In genomic region chr14:92982941-92983340, GRCh38 we compare ENCODE assay signal across 31 cellular contexts. TPM values are rescaled to one million over a fixed set of nuclear protein-coding genes. Genes with fewer than 3 reads are reported as not detected.
DNase-seq lines count a peak whose midpoint lies in the region; ATAC-seq and TF ChIP-seq lines count a peak whose summit lies in the region.
"Had no signal": no experiment of that assay in that cellular context is flagged by ENCODE, and none has a peak within 500 bp of the region (broad histone marks: within the 10 kb centered on the region; RNA-seq: fewer than 3 reads in every experiment).

No MANE protein-coding gene starts in this region.

- H3K9me3 ChIP-seq in muscle layer of colon (ENCODE audit: low read length) = no peaks in the 10 kb centered on the region
- no peaks in the 10 kb centered on the region for H3K9me3 ChIP-seq in smooth muscle cell (replicated peaks; ENCODE audit: low read depth)
- H3K9me3 ChIP-seq in endodermal cell (ENCODE audit: control insufficient read depth, low read length) = peaks cover 24% of the 10 kb centered on the region
- H3K9me3 ChIP-seq: MG63, SK-N-SH had no signal

- no peaks in the 10 kb centered on the region for H3K79me2 ChIP-seq in smooth muscle cell (ENCODE audit: low read depth)

- H3K27ac ChIP-seq in muscle layer of colon (ENCODE audit: low read depth, low read length) (peak overlapping the region; percentile 10), smooth muscle cell (ENCODE audit: low read depth) (peak overlapping the region; percentile 89), endodermal cell (ENCODE audit: low read depth, low read length) (no peak overlapping the region)
- H3K27ac ChIP-seq: BLaER1 treated with 17β-estradiol and CSF1 and Interleukin-3, amounts not matched to agents 10 nM and 100 nM; body of pancreas had no signal

- peak; percentile 54 for DNase-seq in LHCN-M2 (ENCODE audit: low read depth)
- DNase-seq in smooth muscle cell (lab: John Stamatoyannopoulos, UW; ENCODE audit: unreplicated experiment) = no peak
- DNase-seq in endodermal cell = no peak
- no peak for DNase-seq in H7
- DNase-seq: activated CD4-positive, alpha-beta T cell treated with anti-CD3 and anti-CD28 coated beads, Interleukin-2, amount 50 U/mL, for 48 hours; activated effector memory CD4-positive, alpha-beta T cell treated with Interleukin-2 at 50 U/mL for 16 hours; activated naive CD8-positive, alpha-beta T cell treated with anti-CD3 and anti-CD28 coated beads, Interleukin-2, amount 10 ng/mL, durations not matched to agents 7 days and 5 days; body of pancreas; Caco-2; effector memory CD8-positive, alpha-beta T cell; foreskin fibroblast; GF-D8; mesendoderm; MG63; naive B cell; NCI-H1417 treated with DMSO at 0.1 percent for 48 hours; NCI-H2107; NCI-H82; SK-N-SH; small intestine; stimulated activated CD4-positive, alpha-beta T cell treated with anti-CD3 and anti-CD28 coated beads, Interleukin-2, amount 100 ng/mL, for 24 hours had no signal

- H3F3A ChIP-seq in smooth muscle cell (ENCODE audit: low read depth) = no peaks in the 10 kb centered on the region

- peak overlapping the region in 3 of 5 experiments; percentile 11 to 73 (median 30) for H3K27ac Mint-ChIP-seq in brain
- no peak overlapping the region for H3K27ac Mint-ChIP-seq in endodermal cell
- H3K27ac Mint-ChIP-seq: activated naive CD8-positive, alpha-beta T cell treated with anti-CD3 and anti-CD28 coated beads, Interleukin-2, amount 10 ng/mL, durations not matched to agents 7 days and 5 days; T-helper 1 cell treated with Interleukin-12 subunit alpha and Interleukin-12 subunit beta and Interleukin-4 antibody, amounts not matched to agents 30 μg/mL and 1 μg/mL, for 36 hours; type B pancreatic cell had no signal

- no peak overlapping the region for H2AFZ ChIP-seq in smooth muscle cell (ENCODE audit: low read depth)

- no peaks in the 10 kb centered on the region for H3K36me3 ChIP-seq in muscle layer of colon (ENCODE audit: insufficient read depth, low read length)
- H3K36me3 ChIP-seq in smooth muscle cell (ENCODE audit: low read depth) = no peaks in the 10 kb centered on the region
- no peaks in the 10 kb centered on the region for H3K36me3 ChIP-seq in endodermal cell (ENCODE audit: control insufficient read depth, insufficient read depth, low read length)
- no peaks in the 10 kb centered on the region for H3K36me3 ChIP-seq in H7 (replicated peaks; ENCODE audit: control insufficient read depth, insufficient read depth, low read length)
- H3K36me3 ChIP-seq: MG63 had no signal

- H3K9me3 Mint-ChIP-seq in brain = peaks cover 19 to 45% (median 30%) of the 10 kb centered on the region in 5 experiments
- peaks cover 39% of the 10 kb centered on the region for H3K9me3 Mint-ChIP-seq in endodermal cell

- H3K4me2 ChIP-seq in smooth muscle cell = peak overlapping the region; percentile 55
- H3K4me2 ChIP-seq: BLaER1 treated with 17β-estradiol and CSF1 and Interleukin-3, amounts not matched to agents 10 nM and 100 nM; SK-N-SH had no signal

- peaks cover 15% of the 10 kb centered on the region for H3K4me1 Mint-ChIP-seq in brain
- H3K4me1 Mint-ChIP-seq in endodermal cell = no peaks in the 10 kb centered on the region
- H3K4me1 Mint-ChIP-seq: activated naive CD8-positive, alpha-beta T cell treated with anti-CD3 and anti-CD28 coated beads, Interleukin-2, amount 10 ng/mL, durations not matched to agents 7 days and 5 days had no signal

- ATAC-seq in HG03442 (IDR thresholded peaks at IDR 0.05; ENCODE audit: unreplicated experiment) = no peak
- ATAC-seq: activated CD4-positive, CD25-positive, alpha-beta regulatory T cell treated with anti-CD3 and anti-CD28 coated beads, Interleukin-2, amount 50 U/mL, for 24 hours; body of pancreas; effector memory CD8-positive, alpha-beta T cell; esophagus mucosa; left lobe of liver had no signal

- H3K9ac ChIP-seq in muscle layer of colon (ENCODE audit: low read length) (no peak overlapping the region), smooth muscle cell (ENCODE audit: low read depth) (peak overlapping the region; percentile 49), endodermal cell (ENCODE audit: extremely low read depth, low read length, poor library complexity, severe bottlenecking) (no peak overlapping the region)
- H3K9ac ChIP-seq: BLaER1 treated with 17β-estradiol and CSF1 and Interleukin-3, amounts not matched to agents 10 nM and 100 nM; SK-N-SH had no signal

- H3K4me3 Mint-ChIP-seq in brain = no peak overlapping the region
- H3K4me3 Mint-ChIP-seq in endodermal cell = no peak overlapping the region
- H3K4me3 Mint-ChIP-seq: activated naive CD8-positive, alpha-beta T cell treated with anti-CD3 and anti-CD28 coated beads, Interleukin-2, amount 10 ng/mL, durations not matched to agents 7 days and 5 days; effector memory CD8-positive, alpha-beta T cell; T-helper 1 cell treated with Interleukin-12 subunit alpha and Interleukin-12 subunit beta and Interleukin-4 antibody, amounts not matched to agents 30 μg/mL and 1 μg/mL, for 36 hours; type B pancreatic cell had no signal

- H3K4me3 ChIP-seq in muscle layer of colon (ENCODE audit: low read depth in 1 of 2, low read length in 2 of 2) = no peak overlapping the region
- no peak overlapping the region for H3K4me3 ChIP-seq in smooth muscle cell
- no peak overlapping the region for H3K4me3 ChIP-seq in endodermal cell (ENCODE audit: low read length)
- no peak overlapping the region for H3K4me3 ChIP-seq in H7 (ENCODE audit: insufficient read depth, low read depth, low read length)
- H3K4me3 ChIP-seq: BLaER1 treated with 17β-estradiol and CSF1 and Interleukin-3, amounts not matched to agents 10 nM and 100 nM; body of pancreas; MG63 had no signal

- no peak for TF ChIP-seq CTCF in brain (conservative IDR thresholded peaks at IDR 0.05)
- no peak for TF ChIP-seq CTCF in smooth muscle cell (IDR thresholded peaks at IDR 0.05; ENCODE audit: borderline replicate concordance, insufficient read depth, poor library complexity, severe bottlenecking)
- no peak for TF ChIP-seq CTCF in endodermal cell (conservative IDR thresholded peaks at IDR 0.05)

- H3K27me3 Mint-ChIP-seq in brain (no peaks in the 10 kb centered on the region), endodermal cell (ENCODE audit: insufficient read depth) (no peaks in the 10 kb centered on the region)
- H3K27me3 Mint-ChIP-seq: activated naive CD8-positive, alpha-beta T cell treated with anti-CD3 and anti-CD28 coated beads, Interleukin-2, amount 10 ng/mL, durations not matched to agents 7 days and 5 days; effector memory CD8-positive, alpha-beta T cell; naive B cell; type B pancreatic cell had no signal

- H4K20me1 ChIP-seq in smooth muscle cell (ENCODE audit: low read depth) = peaks cover 5% of the 10 kb centered on the region

- H3K4me1 ChIP-seq in muscle layer of colon (ENCODE audit: insufficient read depth, low read length) (peaks cover 38% of the 10 kb centered on the region), smooth muscle cell (ENCODE audit: low read depth) (no peaks in the 10 kb centered on the region), endodermal cell (ENCODE audit: control insufficient read depth, insufficient read depth, low read length) (no peaks in the 10 kb centered on the region)
- H3K4me1 ChIP-seq: Caco-2 had no signal

- WGBS in smooth muscle cell (ENCODE audit: low lambda C conversion rate) = 46% methylated on average over 8 of the region's 8 CpGs
- 94 to 95% methylated on average over 6 to 8 of the region's 8 CpGs for WGBS in endodermal cell (ENCODE audit: insufficient coverage in 1 of 2, insufficient read length in 1 of 2), 2 experiments

- peaks cover 53% of the 10 kb centered on the region for H3K36me3 Mint-ChIP-seq in brain
- H3K36me3 Mint-ChIP-seq in endodermal cell (ENCODE audit: low read depth) = peaks cover 45% of the 10 kb centered on the region

- H3K27me3 ChIP-seq in muscle layer of colon (ENCODE audit: control insufficient read depth in 1 of 2, insufficient read depth in 2 of 2, low read length in 2 of 2) = no peaks in the 10 kb centered on the region
- no peaks in the 10 kb centered on the region for H3K27me3 ChIP-seq in smooth muscle cell (ENCODE audit: low read depth)
- no peaks in the 10 kb centered on the region for H3K27me3 ChIP-seq in endodermal cell (ENCODE audit: control insufficient read depth, insufficient read depth, low read length, poor library complexity, severe bottlenecking)
- no peaks in the 10 kb centered on the region for H3K27me3 ChIP-seq in H7 (ENCODE audit: control insufficient read depth, insufficient read depth, low read length)
- H3K27me3 ChIP-seq: BLaER1 treated with 17β-estradiol and CSF1 and Interleukin-3, amounts not matched to agents 10 nM and 100 nM; body of pancreas; MG63 had no signal

RNA-seq across cellular contexts. Expression of gene CHGA, which starts 60.0 kb away (rescaled TPM):
- not detected in 2 replicates for total RNA-seq in LHCN-M2 (2014; rRNA removed)
- not detected for polyA plus RNA-seq in LHCN-M2 (2012)
- polyA plus RNA-seq in brain (ENCODE audit: insufficient read depth, low read depth, low replicate concordance) = 1,071 TPM
- not detected in 2 replicates for total RNA-seq in smooth muscle cell
- not detected in 2 replicates for polyA plus RNA-seq in smooth muscle cell
- total RNA-seq in endodermal cell = 1 to 10 TPM; 4.6 TPM
- polyA plus RNA-seq in endodermal cell (2013, experiment 1 of 2) = 7.6 TPM
- 6.4 TPM for polyA plus RNA-seq in endodermal cell (2013, experiment 2 of 2)
- total RNA-seq in H7 (2014; rRNA removed; shearing (Covaris generic)) = 13.0 and 20.6 TPM in 2 replicates
- total RNA-seq: activated naive CD8-positive, alpha-beta T cell treated with anti-CD3 and anti-CD28 coated beads, Interleukin-2, amount 10 ng/mL, durations not matched to agents 7 days and 5 days; Caco-2; pulmonary artery endothelial cell had no signal
